ENCODE assay signal across 7 cellular contexts in genomic region chr2:113979172-113980128, GRCh38.
DNase-seq lines count a peak whose midpoint lies in the region; FAIRE-seq and TF ChIP-seq lines count a peak whose summit lies in the region.

No MANE protein-coding gene starts in this region.

- no peaks in the 10 kb centered on the region for H3K9me3 ChIP-seq in kidney (ENCODE audit: control insufficient read depth in 1 of 2, low read length in 2 of 2)
- H3K9me3 ChIP-seq in small intestine (ENCODE audit: control insufficient read depth, low read depth): no peaks in the 10 kb centered on the region

- no peak overlapping the region for H3K4me3 Mint-ChIP-seq in activated T-helper 2 cell treated with anti-CD3 and anti-CD28 coated beads, Interferon-gamma antibody, Interleukin-2, Interleukin-4, amounts not matched to agents 10 μg/mL and 5 μg/mL and 100 μg/mL, durations not matched to agents 14 hours and 24 hours and 36 hours (ENCODE audit: low read depth)

- H3K27ac ChIP-seq in kidney (ENCODE audit: low read depth in 2 of 2, low read length in 2 of 2): no peak overlapping the region
- peak overlapping the region in 1 of 2 donors; percentile 52 for H3K27ac ChIP-seq in small intestine (ENCODE audit: low read depth in 1 of 2, low read length in 1 of 2)

- peaks cover 7% of the 10 kb centered on the region for H3K4me1 Mint-ChIP-seq in activated T-helper 2 cell treated with anti-CD3 and anti-CD28 coated beads, Interferon-gamma antibody, Interleukin-2, Interleukin-4, amounts not matched to agents 10 μg/mL and 5 μg/mL and 100 μg/mL, durations not matched to agents 14 hours and 24 hours and 36 hours (ENCODE audit: low read depth)

- FAIRE-seq in kidney (lab: Jason Lieb, UNC) (no peak), small intestine (lab: Jason Lieb, UNC) (no peak)

- no peak for TF ChIP-seq CTCF in kidney (IDR thresholded peaks at IDR 0.05; ENCODE audit: borderline replicate concordance, extremely low read depth, insufficient read depth)

- H3K4me3 ChIP-seq in kidney (ENCODE audit: low read length in 2 of 2): no peak overlapping the region
- H3K4me3 ChIP-seq in small intestine (ENCODE audit: low read depth in 1 of 2, low read length in 2 of 2): no peak overlapping the region

- intact Hi-C loops in activated T-helper 2 cell treated with anti-CD3 and anti-CD28 coated beads, Interferon-gamma antibody, Interleukin-2, Interleukin-4, amounts not matched to agents 10 μg/mL and 5 μg/mL and 100 μg/mL, durations not matched to agents 14 hours and 24 hours and 36 hours (cut with micrococcal nuclease): loop anchor here (10.0 kb wide), 1 partner anchor 225 kb away; the partner anchor contains the start of gene SLC35F5
- intact Hi-C loops in kidney (cut with DNase I): no loop called here

- H3K4me1 ChIP-seq in kidney (ENCODE audit: control insufficient read depth in 1 of 2, insufficient read depth in 1 of 2, low read depth in 1 of 2, low read length in 2 of 2) (peaks cover 0 to 2% of the 10 kb centered on the region in 2 donors), small intestine (ENCODE audit: control insufficient read depth in 2 of 2, insufficient read depth in 1 of 2, low read depth in 1 of 2, low read length in 1 of 2) (peaks cover 0 to 2% of the 10 kb centered on the region in 2 donors)

- H3K36me3 ChIP-seq in kidney (ENCODE audit: control insufficient read depth in 1 of 2, insufficient read depth in 2 of 2, low read length in 2 of 2) (no peaks in the 10 kb centered on the region), small intestine (ENCODE audit: control insufficient read depth in 2 of 2, insufficient read depth in 2 of 2, low read length in 2 of 2) (peaks cover 0 to 2% of the 10 kb centered on the region in 2 donors)

- H3K27me3 Mint-ChIP-seq in activated T-helper 2 cell treated with anti-CD3 and anti-CD28 coated beads, Interferon-gamma antibody, Interleukin-2, Interleukin-4, amounts not matched to agents 10 μg/mL and 5 μg/mL and 100 μg/mL, durations not matched to agents 14 hours and 24 hours and 36 hours (ENCODE audit: low read depth): no peaks in the 10 kb centered on the region

- H3K36me3 Mint-ChIP-seq in activated T-helper 2 cell treated with anti-CD3 and anti-CD28 coated beads, Interferon-gamma antibody, Interleukin-2, Interleukin-4, amounts not matched to agents 10 μg/mL and 5 μg/mL and 100 μg/mL, durations not matched to agents 14 hours and 24 hours and 36 hours (ENCODE audit: low read depth): peaks cover 22% of the 10 kb centered on the region

- DNase-seq in NAMALWA (ENCODE audit: low spot score) (peak; percentile 63), kidney (peak; percentile 82), SIG-M5 treated with dmso at 0.1 percent for 504 hours (lab: John Stamatoyannopoulos, UW; ENCODE audit: unreplicated experiment) (no peak), small intestine (no peak), NCI-H2196 treated with DMSO at 0.1 percent for 48 hours (lab: John Stamatoyannopoulos, UW; ENCODE audit: unreplicated experiment) (no peak)
- DNase-seq in activated T-helper 2 cell treated with anti-CD3 and anti-CD28 coated beads, Interferon-gamma antibody, Interleukin-2, Interleukin-4, amounts not matched to agents 10 μg/mL and 5 μg/mL and 100 μg/mL, durations not matched to agents 14 hours and 24 hours and 36 hours (ENCODE audit: low spot score): peak; percentile 53
- peak; percentile 41 for DNase-seq in stimulated activated naive CD4-positive, alpha-beta T cell treated with Interleukin-2 at 50 U/mL for 16 hours (lab: John Stamatoyannopoulos, UW)

- H3K9me3 Mint-ChIP-seq in activated T-helper 2 cell treated with anti-CD3 and anti-CD28 coated beads, Interferon-gamma antibody, Interleukin-2, Interleukin-4, amounts not matched to agents 10 μg/mL and 5 μg/mL and 100 μg/mL, durations not matched to agents 14 hours and 24 hours and 36 hours: peaks cover 3% of the 10 kb centered on the region

- no peaks in the 10 kb centered on the region for H3K27me3 ChIP-seq in small intestine (ENCODE audit: control insufficient read depth in 2 of 2, insufficient read depth in 2 of 2, low read length in 2 of 2)

- no peak overlapping the region for H3K9ac ChIP-seq in kidney (ENCODE audit: low read length in 2 of 2)

- H3K27ac Mint-ChIP-seq in activated T-helper 2 cell treated with anti-CD3 and anti-CD28 coated beads, Interferon-gamma antibody, Interleukin-2, Interleukin-4, amounts not matched to agents 10 μg/mL and 5 μg/mL and 100 μg/mL, durations not matched to agents 14 hours and 24 hours and 36 hours: no peak overlapping the region

- 68 to 90% (median 86%) methylated on average over 72 to 93 of the region's 94 CpGs for WGBS in small intestine, 3 donors

Comparison
In these comparisons a context has a peak if more than half of its experiments do, and no peak if none do; other contexts are left out.
1. DNase-seq: peak in NAMALWA (single experiment), activated T-helper 2 cell treated with anti-CD3 and anti-CD28 coated beads, Interferon-gamma antibody, Interleukin-2, Interleukin-4, amounts not matched to agents 10 μg/mL and 5 μg/mL and 100 μg/mL, durations not matched to agents 14 hours and 24 hours and 36 hours (single experiment), kidney (single experiment) and stimulated activated naive CD4-positive, alpha-beta T cell treated with Interleukin-2 at 50 U/mL for 16 hours (single experiment); none in SIG-M5 treated with dmso at 0.1 percent for 504 hours (single experiment), small intestine (single experiment) and NCI-H2196 treated with DMSO at 0.1 percent for 48 hours (single experiment).